Comparison of ENCODE assay signal across 8 cellular contexts in genomic region chr6:87483929-87484328, GRCh38. TPM values are rescaled to one million over a fixed set of nuclear protein-coding genes. Genes with fewer than 3 reads are reported as not detected.
DNase-seq lines count a peak whose midpoint lies in the region; ATAC-seq and TF ChIP-seq lines count a peak whose summit lies in the region.

No MANE protein-coding gene starts in this region.

- no peak overlapping the region for H3K4me3 ChIP-seq in SK-N-SH (ENCODE audit: low read depth in 2 of 2, low read length in 1 of 2)
- H3K4me3 ChIP-seq in fibroblast of villous mesenchyme (ENCODE audit: low read depth, low read length), result no peak overlapping the region

- no peaks in the 10 kb centered on the region for H3K27me3 ChIP-seq in SK-N-SH (ENCODE audit: insufficient read depth)

- no peaks in the 10 kb centered on the region for H4K20me1 ChIP-seq in SK-N-SH (ENCODE audit: insufficient read depth)

- peak; percentile 11 for DNase-seq in stimulated activated CD4-positive, alpha-beta T cell treated with anti-CD3 and anti-CD28 coated beads, Interleukin-1b, Interleukin-23, amount 100 ng/mL, for 48 hours
- DNase-seq in stimulated activated CD4-positive, alpha-beta T cell treated with anti-CD3 and anti-CD28 coated beads, Interleukin-4, amount 100 ng/mL, for 4 hours, result no peak
- DNase-seq in SK-N-SH (peak; percentile 12), fibroblast of villous mesenchyme (ENCODE audit: low read depth) (peak; percentile 80), OCI-M2 (lab: John Stamatoyannopoulos, UW; ENCODE audit: unreplicated experiment) (no peak), NCI-H187 (lab: John Stamatoyannopoulos, UW) (no peak)

- H3K9me3 ChIP-seq in SK-N-SH, result no peaks in the 10 kb centered on the region

- POLR2A ChIA-PET in SK-N-SH (lab: Yijun Ruan, JAX), result no interaction called here

- CTCF ChIA-PET in SK-N-SH (lab: Yijun Ruan, JAX), result no interaction called here

- TF ChIP-seq CTCF in SK-N-SH (IDR thresholded peaks at IDR 0.05) (0 out of 2 replicates have a peak, but pooled peaks have one; percentile 12), fibroblast of villous mesenchyme (IDR thresholded peaks at IDR 0.05; ENCODE audit: insufficient read depth, low read depth, low read length) (peak; percentile 55)

- TF ChIP-seq RAD21 in SK-N-SH (IDR thresholded peaks at IDR 0.05; ENCODE audit: low read length), result no peak

- H3K9me2 ChIP-seq in SK-N-SH, result no peaks in the 10 kb centered on the region

- TF ChIP-seq EP300 in SK-N-SH (IDR thresholded peaks at IDR 0.05; ENCODE audit: borderline replicate concordance in 1 of 2, low read depth in 1 of 2, low read length in 1 of 2), result no peak

- H3K36me3 ChIP-seq in SK-N-SH (replicated peaks in 1 of 2; ENCODE audit: control insufficient read depth in 1 of 2, insufficient read depth in 2 of 2, low read length in 1 of 2), result peaks cover 3 to 4% of the 10 kb centered on the region in 2 experiments

- no peak overlapping the region for H3K9ac ChIP-seq in SK-N-SH

- H3F3A ChIP-seq in SK-N-SH (replicated peaks; ENCODE audit: insufficient read depth), result no peaks in the 10 kb centered on the region

- WGBS in SK-N-SH (ENCODE audit: low lambda C conversion rate), result 80% methylated on average over 7 of the region's 9 CpGs

- ATAC-seq in HG02970 (IDR thresholded peaks at IDR 0.05; ENCODE audit: low FRiP score, unreplicated experiment), result no peak
- no peak for ATAC-seq in HG03439 (IDR thresholded peaks at IDR 0.05; ENCODE audit: unreplicated experiment)

- H3K79me2 ChIP-seq in SK-N-SH (ENCODE audit: insufficient read depth), result no peaks in the 10 kb centered on the region

- no peak overlapping the region for H2AFZ ChIP-seq in SK-N-SH (ENCODE audit: low read depth)

- H3K4me2 ChIP-seq in SK-N-SH, result no peak overlapping the region

- H3K4me1 ChIP-seq in SK-N-SH (ENCODE audit: control insufficient read depth in 1 of 2, insufficient read depth in 2 of 2, low read depth in 1 of 2, low read length in 1 of 2), result no peaks in the 10 kb centered on the region

- no peak overlapping the region for H3K27ac ChIP-seq in SK-N-SH (ENCODE audit: low read depth in 2 of 2, low read length in 1 of 2)

TF ChIP-seq in SK-N-SH, 30 proteins besides CTCF, POLR2A, EP300 and RAD21:
- TF ChIP-seq SMC3 (IDR thresholded peaks at IDR 0.05; ENCODE audit: low read depth, low read length), result no peak
- no peak for TF ChIP-seq CHD2 (IDR thresholded peaks at IDR 0.05; ENCODE audit: low read length, partially characterized antibody)
- no peak for TF ChIP-seq FOSL2 (IDR thresholded peaks at IDR 0.05; ENCODE audit: borderline replicate concordance, low read depth)
- TF ChIP-seq YY1 (IDR thresholded peaks at IDR 0.05; ENCODE audit: low read depth), result no peak
- TF ChIP-seq NFIC (IDR thresholded peaks at IDR 0.05; ENCODE audit: borderline replicate concordance), result no peak
- TF ChIP-seq GATA2 (CRISPR knock-in tag; IDR thresholded peaks at IDR 0.05), result no peak
- TF ChIP-seq RXRA (IDR thresholded peaks at IDR 0.05; ENCODE audit: borderline replicate concordance, low read depth), result no peak
- TF ChIP-seq USF1 (IDR thresholded peaks at IDR 0.05; ENCODE audit: borderline replicate concordance, low read depth), result no peak
- TF ChIP-seq FOXM1 (IDR thresholded peaks at IDR 0.05; ENCODE audit: low read depth), result no peak
- TF ChIP-seq RFX5 (IDR thresholded peaks at IDR 0.05; ENCODE audit: low read length), result no peak

RNA-seq across cellular contexts. Expression of gene SLC35A1, which starts 11.2 kb away (rescaled TPM):
- 9.2 and 13.9 TPM in 2 replicates for polyA plus RNA-seq in SK-N-SH (2012; rRNA removed)
- 12.7 and 15.7 TPM in 2 replicates for polyA plus RNA-seq in SK-N-SH (2012; cell fraction: cytosol; rRNA removed)
- 7.7 and 19.6 TPM in 2 replicates for polyA plus RNA-seq in SK-N-SH (2012; cell fraction: nucleus; rRNA removed)
- total RNA-seq in fibroblast of villous mesenchyme, result 10.0 and 18.6 TPM in 2 replicates

Comparison
In these comparisons a context has a peak if more than half of its experiments do, and no peak if none do; other contexts are left out.
1. DNase-seq: peak in stimulated activated CD4-positive, alpha-beta T cell treated with anti-CD3 and anti-CD28 coated beads, Interleukin-1b, Interleukin-23, amount 100 ng/mL, for 48 hours (single experiment), SK-N-SH (single experiment) and fibroblast of villous mesenchyme (single experiment); none in stimulated activated CD4-positive, alpha-beta T cell treated with anti-CD3 and anti-CD28 coated beads, Interleukin-4, amount 100 ng/mL, for 4 hours (0 of 2), OCI-M2 (single experiment) and NCI-H187 (0 of 2).